Comparison of ENCODE assay signal across 14 cellular contexts in the genomic region with DNA sequence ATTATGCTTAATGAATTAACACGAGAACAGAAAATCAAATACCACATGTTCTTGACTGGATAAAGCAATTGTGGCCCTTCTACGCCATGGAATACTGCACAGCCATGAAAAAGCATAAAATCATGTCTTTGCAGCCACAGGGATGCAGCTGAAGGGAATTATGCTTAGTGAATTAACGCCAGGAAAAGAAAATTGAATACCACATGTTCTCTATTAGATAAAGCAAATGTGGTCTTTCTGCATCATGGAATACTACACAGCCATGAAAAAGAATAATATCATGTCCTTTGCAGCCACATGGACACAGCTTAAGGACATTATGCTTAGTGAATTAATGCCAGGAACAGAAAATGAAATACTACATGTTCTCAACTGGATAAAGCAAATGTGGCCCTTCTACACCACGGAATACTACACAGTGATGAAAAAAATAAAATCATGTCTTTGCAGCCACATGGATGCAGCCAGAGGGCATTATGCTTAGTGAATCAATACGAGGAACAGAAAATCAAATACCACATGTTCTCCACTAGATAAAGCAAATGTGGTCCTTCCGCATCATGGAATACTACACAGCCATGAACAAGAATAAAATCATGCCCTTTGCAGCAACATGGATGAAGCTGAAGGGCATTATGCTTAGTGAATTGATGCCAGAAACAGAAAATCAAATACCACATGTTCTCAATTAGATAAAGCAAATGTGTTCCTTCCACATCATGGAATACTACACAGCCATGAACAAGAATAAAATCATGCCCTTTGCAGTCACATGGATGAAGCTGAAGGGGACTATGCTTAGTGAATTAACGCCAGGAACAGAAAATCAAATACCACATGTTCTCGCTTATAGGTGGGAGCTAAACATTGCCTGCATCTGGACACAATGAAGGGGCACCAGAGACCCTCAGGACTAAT. TPM values are rescaled to one million over a fixed set of nuclear protein-coding genes. Genes with fewer than 3 reads are reported as not detected.
"Had no signal": no experiment of that assay in that cellular context is flagged by ENCODE, and none has a peak within 500 bp of the region (broad histone marks: within the 10 kb centered on the region; RNA-seq: fewer than 3 reads in every experiment).

No MANE protein-coding gene starts in this region.

RNA-seq across cellular contexts. Expression of a gene that starts 37.3 kb away (rescaled TPM):
- total RNA-seq: stomach, subcutaneous adipose tissue, suprapubic skin, temporal lobe, thoracic aorta, thyroid gland, tibial nerve, transverse colon, upper lobe of left lung, upper lobe of right lung, ureter, urinary bladder, uterus, vagina had no signal
- polyA plus RNA-seq: stomach, urinary bladder had no signal
